In genomic region chr10:68135922-68136718, GRCh38 we compare ENCODE assay signal across 10 cellular contexts. TPM values are rescaled to one million over a fixed set of nuclear protein-coding genes. Genes with fewer than 3 reads are reported as not detected.
A peak's percentile ranks its signal among the peaks of the same experiment; 100 is the strongest.
DNase-seq lines count a peak whose midpoint lies in the region; ATAC-seq, FAIRE-seq and TF ChIP-seq lines count a peak whose summit lies in the region.
"Had no signal": no experiment of that assay in that cellular context is flagged by ENCODE, and none has a peak within 500 bp of the region (broad histone marks: within the 10 kb centered on the region; RNA-seq: fewer than 3 reads in every experiment).

No MANE protein-coding gene starts in this region.

- H3K9me2 ChIP-seq in HCT116 (ENCODE audit: insufficient read depth) = no peaks in the 10 kb centered on the region

- H3K4me1 Mint-ChIP-seq in WTC11 = peaks cover 8% of the 10 kb centered on the region

- no TSS peak for BruUV-seq in HCT116 (replicated peaks; lab: Mats Ljungman, UMichigan)

- RAD21 ChIA-PET in HCT116 (lab: Charles Lee; ENCODE audit: low non-redundant PET in 1 of 2, low total read pairs in 2 of 2, uncharacterized antibody in 2 of 2, unreplicated experiment in 2 of 2) = no interaction called here

- no peaks in the 10 kb centered on the region for H3K27me3 ChIP-seq in HCT116 (ENCODE audit: insufficient read depth, low read length)

- H3K4me3 ChIP-seq in HCT116 (replicated peaks in 1 of 2; ENCODE audit: low read depth in 1 of 2, low read length in 2 of 2) = peak overlapping the region in 1 of 2 experiments; percentile 49; a peak in 2 of 4 replicates

- peak overlapping the region; percentile 52 for H2AFZ ChIP-seq in HCT116 (ENCODE audit: low read depth, low read length, poor library complexity, severe bottlenecking)

- intact Hi-C loops in HCT116 (cut with micrococcal nuclease) = loop anchor here (2.0 kb wide), 1 partner anchor 41 kb away; no protein-coding TSS in a partner anchor

- CTCF ChIA-PET in HCT116 (lab: Charles Lee) = interaction anchor here (0.8 kb wide), 1 partner anchor 13 kb away, joined by 3 read pairs; no protein-coding TSS in a partner anchor
- CTCF ChIA-PET in WTC11 (lab: Charles Lee) = interaction anchor here (1.0 kb wide), 1 partner anchor 21 kb away, joined by 3 read pairs; no protein-coding TSS in a partner anchor

- no peaks in the 10 kb centered on the region for H3K79me2 ChIP-seq in HCT116 (ENCODE audit: insufficient read depth, low read length)

- peaks cover 23 to 53% of the 10 kb centered on the region in 2 experiments for H3K4me1 ChIP-seq in HCT116 (ENCODE audit: control insufficient read depth in 1 of 2, insufficient read depth in 2 of 2, low read length in 2 of 2)

- peak; percentile 4; the same call in 1 of the 2 replicates for TF ChIP-seq RAD21 in HCT116 (IDR thresholded peaks at IDR 0.05; ENCODE audit: low read depth)

- POLR2A ChIA-PET in HCT116 (lab: Charles Lee) (no interaction called here), WTC11 (lab: Charles Lee) (no interaction called here)

- TF ChIP-seq CTCF in HCT116 (IDR thresholded peaks at IDR 0.05 in 2 of 3, conservative IDR thresholded peaks at IDR 0.05 in 1 of 3; ENCODE audit: borderline replicate concordance in 1 of 3, insufficient read depth in 1 of 3, low read depth in 2 of 3, low read length in 2 of 3) = no peak
- TF ChIP-seq CTCF in WTC11 (IDR thresholded peaks at IDR 0.05) = no peak

- H3K9me3 ChIP-seq in HCT116 (ENCODE audit: control insufficient read depth in 1 of 2, insufficient read depth in 1 of 2, low read depth in 1 of 2, low read length in 2 of 2) = no peaks in the 10 kb centered on the region

- TF ChIP-seq POLR2A in HCT116 (IDR thresholded peaks at IDR 0.05; ENCODE audit: borderline replicate concordance, extremely low read depth, insufficient read depth, insufficient read length) (no peak), GM18505 (IDR thresholded peaks at IDR 0.05; ENCODE audit: borderline replicate concordance, extremely low read depth, insufficient read depth, insufficient read length) (no peak)

- no peaks in the 10 kb centered on the region for H3K9me3 Mint-ChIP-seq in WTC11
- H3K9me3 Mint-ChIP-seq: dendritic cell treated with granulocyte-macrophage colony-stimulating factor and Interleukin-4, amounts not matched to agents 40 ng/mL and 50 ng/mL, for 4 days had no signal

- DNase-seq in HCT116 (ENCODE audit: low read depth, low spot score) = peak; percentile 86
- DNase-seq in WTC11 (ENCODE audit: low spot score) = no peak
- peak; percentile 53 for DNase-seq in glomerular visceral epithelial cell (ENCODE audit: extremely low spot score)
- DNase-seq in smooth muscle cell of the brain vasculature (ENCODE audit: low read depth, low spot score) = peak; percentile 12
- no peak for DNase-seq in frontal cortex (ENCODE audit: low spot score in 2 of 2)
- no peak for DNase-seq in NCI-H524 (lab: John Stamatoyannopoulos, UW)
- no peak for DNase-seq in NCI-H1105 treated with DMSO at 0.1 percent for 48 hours (lab: John Stamatoyannopoulos, UW)
- DNase-seq: stimulated activated CD4-positive, alpha-beta T cell treated with anti-CD3 and anti-CD28 coated beads, Interleukin-15, amount 100 ng/mL, for 24 hours had no signal

- no peaks in the 10 kb centered on the region for H3K36me3 Mint-ChIP-seq in WTC11

- peak overlapping the region; percentile 77 for H3K4me2 ChIP-seq in HCT116 (ENCODE audit: low read length)

- H3K27ac ChIP-seq in HCT116 (ENCODE audit: low read depth, low read length) = peak overlapping the region; percentile 57

- H3K9ac ChIP-seq in HCT116 (ENCODE audit: low read length) = peak overlapping the region; percentile 37

- peak overlapping the region; percentile 76; the same call in 1 of the 2 replicates for H3K27ac Mint-ChIP-seq in WTC11
- H3K27ac Mint-ChIP-seq: dendritic cell treated with granulocyte-macrophage colony-stimulating factor and Interleukin-4, amounts not matched to agents 40 ng/mL and 50 ng/mL, for 4 days had no signal

- ATAC-seq in HCT116 (peak; percentile 92), WTC11 (peak; percentile 47), GM18505 (IDR thresholded peaks at IDR 0.05; ENCODE audit: unreplicated experiment) (no peak)

- no peak overlapping the region for H3K4me3 Mint-ChIP-seq in WTC11
- H3K4me3 Mint-ChIP-seq: dendritic cell treated with granulocyte-macrophage colony-stimulating factor and Interleukin-4, amounts not matched to agents 40 ng/mL and 50 ng/mL, for 4 days had no signal

- H3K27me3 Mint-ChIP-seq in WTC11 (ENCODE audit: low read depth) = peaks cover 7% of the 10 kb centered on the region; the same call in 1 of the 2 replicates
- H3K27me3 Mint-ChIP-seq: dendritic cell treated with granulocyte-macrophage colony-stimulating factor and Interleukin-4, amounts not matched to agents 40 ng/mL and 50 ng/mL, for 4 days had no signal

- H4K20me1 ChIP-seq in HCT116 (ENCODE audit: insufficient read depth) = no peaks in the 10 kb centered on the region

- FAIRE-seq in frontal cortex (lab: Jason Lieb, UNC) = no peak

- no peaks in the 10 kb centered on the region for H3K36me3 ChIP-seq in HCT116 (ENCODE audit: control insufficient read depth in 1 of 2, insufficient read depth in 2 of 2, low read length in 2 of 2)

TF ChIP-seq in HCT116, 20 proteins besides CTCF, POLR2A, EP300 and RAD21 (continues in another document):
- peak; percentile 54; the same call in 1 of the 2 replicates for TF ChIP-seq CBX3 (IDR thresholded peaks at IDR 0.05; ENCODE audit: low read depth)
- TF ChIP-seq EZH2 (IDR thresholded peaks at IDR 0.05) = no peak
- TF ChIP-seq YY1 (IDR thresholded peaks at IDR 0.05; ENCODE audit: extremely low read depth, insufficient replicate concordance, low read depth, low read length) = no peak
- TF ChIP-seq, protein P1, sequence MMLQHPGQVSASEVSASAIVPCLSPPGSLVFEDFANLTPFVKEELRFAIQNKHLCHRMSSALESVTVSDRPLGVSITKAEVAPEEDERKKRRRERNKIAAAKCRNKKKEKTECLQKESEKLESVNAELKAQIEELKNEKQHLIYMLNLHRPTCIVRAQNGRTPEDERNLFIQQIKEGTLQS (IDR thresholded peaks at IDR 0.05) = no peak; the same call in 1 of the 2 replicates
- peak; percentile 55 for TF ChIP-seq CEBPB (IDR thresholded peaks at IDR 0.05; ENCODE audit: low read depth)
- no peak for TF ChIP-seq ZFX (IDR thresholded peaks at IDR 0.05)
- no peak for TF ChIP-seq ELF1 (IDR thresholded peaks at IDR 0.05; ENCODE audit: borderline replicate concordance, low read depth)
- peak; percentile 95 for TF ChIP-seq JUND (IDR thresholded peaks at IDR 0.05)
- TF ChIP-seq, protein P2, sequence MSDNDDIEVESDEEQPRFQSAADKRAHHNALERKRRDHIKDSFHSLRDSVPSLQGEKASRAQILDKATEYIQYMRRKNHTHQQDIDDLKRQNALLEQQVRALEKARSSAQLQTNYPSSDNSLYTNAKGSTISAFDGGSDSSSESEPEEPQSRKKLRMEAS (IDR thresholded peaks at IDR 0.05) = peak; percentile 81
- peak; percentile 43 for TF ChIP-seq SRF (IDR thresholded peaks at IDR 0.05; ENCODE audit: low read depth)
- peak; percentile 59 for TF ChIP-seq SIN3A (IDR thresholded peaks at IDR 0.05; ENCODE audit: low read depth)
- TF ChIP-seq TCF7L2 (IDR thresholded peaks at IDR 0.05; ENCODE audit: borderline replicate concordance, extremely low read depth, insufficient read depth, insufficient read length) = no peak
- no peak for TF ChIP-seq EGR1 (IDR thresholded peaks at IDR 0.05; ENCODE audit: low read depth)

TF ChIP-seq in WTC11, 78 proteins besides CTCF, POLR2A, EP300 and RAD21 (continues in another document):
- TF ChIP-seq, protein P3, sequence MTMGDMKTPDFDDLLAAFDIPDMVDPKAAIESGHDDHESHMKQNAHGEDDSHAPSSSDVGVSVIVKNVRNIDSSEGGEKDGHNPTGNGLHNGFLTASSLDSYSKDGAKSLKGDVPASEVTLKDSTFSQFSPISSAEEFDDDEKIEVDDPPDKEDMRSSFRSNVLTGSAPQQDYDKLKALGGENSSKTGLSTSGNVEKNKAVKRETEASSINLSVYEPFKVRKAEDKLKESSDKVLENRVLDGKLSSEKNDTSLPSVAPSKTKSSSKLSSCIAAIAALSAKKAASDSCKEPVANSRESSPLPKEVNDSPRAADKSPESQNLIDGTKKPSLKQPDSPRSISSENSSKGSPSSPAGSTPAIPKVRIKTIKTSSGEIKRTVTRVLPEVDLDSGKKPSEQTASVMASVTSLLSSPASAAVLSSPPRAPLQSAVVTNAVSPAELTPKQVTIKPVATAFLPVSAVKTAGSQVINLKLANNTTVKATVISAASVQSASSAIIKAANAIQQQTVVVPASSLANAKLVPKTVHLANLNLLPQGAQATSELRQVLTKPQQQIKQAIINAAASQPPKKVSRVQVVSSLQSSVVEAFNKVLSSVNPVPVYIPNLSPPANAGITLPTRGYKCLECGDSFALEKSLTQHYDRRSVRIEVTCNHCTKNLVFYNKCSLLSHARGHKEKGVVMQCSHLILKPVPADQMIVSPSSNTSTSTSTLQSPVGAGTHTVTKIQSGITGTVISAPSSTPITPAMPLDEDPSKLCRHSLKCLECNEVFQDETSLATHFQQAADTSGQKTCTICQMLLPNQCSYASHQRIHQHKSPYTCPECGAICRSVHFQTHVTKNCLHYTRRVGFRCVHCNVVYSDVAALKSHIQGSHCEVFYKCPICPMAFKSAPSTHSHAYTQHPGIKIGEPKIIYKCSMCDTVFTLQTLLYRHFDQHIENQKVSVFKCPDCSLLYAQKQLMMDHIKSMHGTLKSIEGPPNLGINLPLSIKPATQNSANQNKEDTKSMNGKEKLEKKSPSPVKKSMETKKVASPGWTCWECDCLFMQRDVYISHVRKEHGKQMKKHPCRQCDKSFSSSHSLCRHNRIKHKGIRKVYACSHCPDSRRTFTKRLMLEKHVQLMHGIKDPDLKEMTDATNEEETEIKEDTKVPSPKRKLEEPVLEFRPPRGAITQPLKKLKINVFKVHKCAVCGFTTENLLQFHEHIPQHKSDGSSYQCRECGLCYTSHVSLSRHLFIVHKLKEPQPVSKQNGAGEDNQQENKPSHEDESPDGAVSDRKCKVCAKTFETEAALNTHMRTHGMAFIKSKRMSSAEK (CRISPR knock-in tag; IDR thresholded peaks at IDR 0.05; ENCODE audit: borderline replicate concordance) = no peak
- TF ChIP-seq ZNF416 (CRISPR knock-in tag; IDR thresholded peaks at IDR 0.05) (no peak), NR3C1 (CRISPR knock-in tag; conservative IDR thresholded peaks at IDR 0.05; ENCODE audit: low read depth) (no peak), RORB (CRISPR knock-in tag; IDR thresholded peaks at IDR 0.05) (no peak)

RNA-seq across cellular contexts. Expression of gene MYPN, which starts 26.8 kb away (rescaled TPM):
- total RNA-seq in HCT116 (2021; ENCODE audit: unreplicated experiment) (0.34 TPM), WTC11 (2021) (0.05 TPM in 1 of 3 replicates, not detected in the others), frontal cortex (not detected)
- polyA plus RNA-seq in HCT116 (2012) = 0.06 and 0.09 TPM in 2 replicates

Comparison
In these comparisons a context has a peak if more than half of its experiments do, and no peak if none do; other contexts are left out.
1. DNase-seq: peak in HCT116 (single experiment), glomerular visceral epithelial cell (single experiment) and smooth muscle cell of the brain vasculature (single experiment); none in WTC11 (single experiment), frontal cortex (0 of 2), NCI-H524 (0 of 2) and NCI-H1105 treated with DMSO at 0.1 percent for 48 hours (single experiment).